In the genomic region with DNA sequence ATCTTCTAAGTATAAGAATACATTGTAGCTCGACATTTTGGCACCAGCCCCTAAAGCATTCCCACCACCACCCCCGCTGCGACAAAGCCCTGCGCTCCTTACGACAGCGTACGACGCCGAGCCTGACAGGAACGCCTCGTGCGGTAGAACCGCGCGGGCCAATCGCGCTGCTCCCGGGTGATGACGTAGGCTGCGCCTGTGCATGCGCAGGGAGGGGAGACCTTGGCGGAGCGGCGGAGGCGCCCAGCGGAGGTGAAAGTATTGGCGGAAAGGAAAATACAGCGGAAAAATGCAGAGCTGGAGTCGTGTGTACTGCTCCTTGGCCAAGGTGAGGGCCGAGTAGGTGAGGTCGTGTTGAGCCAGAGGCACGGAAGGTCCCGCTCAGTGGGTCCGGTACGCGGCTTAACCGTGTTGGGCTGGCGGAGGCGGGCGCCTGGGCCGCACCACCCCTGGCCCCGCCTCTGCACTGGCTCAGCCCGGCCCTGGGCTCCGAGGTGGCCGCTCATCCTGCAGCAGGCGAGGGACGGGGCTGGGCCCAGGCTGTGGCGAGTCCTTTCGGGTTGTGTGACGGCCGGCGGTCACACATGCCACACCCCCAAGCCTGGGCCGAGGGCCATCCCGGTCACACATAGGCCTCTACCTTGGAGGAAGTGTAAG, we compare ENCODE assay signal across 8 cellular contexts. TPM values are rescaled to one million over a fixed set of nuclear protein-coding genes. Genes with fewer than 3 reads are reported as not detected.
DNase-seq lines count a peak whose midpoint lies in the region; ATAC-seq and TF ChIP-seq lines count a peak whose summit lies in the region.

A gene with protein sequence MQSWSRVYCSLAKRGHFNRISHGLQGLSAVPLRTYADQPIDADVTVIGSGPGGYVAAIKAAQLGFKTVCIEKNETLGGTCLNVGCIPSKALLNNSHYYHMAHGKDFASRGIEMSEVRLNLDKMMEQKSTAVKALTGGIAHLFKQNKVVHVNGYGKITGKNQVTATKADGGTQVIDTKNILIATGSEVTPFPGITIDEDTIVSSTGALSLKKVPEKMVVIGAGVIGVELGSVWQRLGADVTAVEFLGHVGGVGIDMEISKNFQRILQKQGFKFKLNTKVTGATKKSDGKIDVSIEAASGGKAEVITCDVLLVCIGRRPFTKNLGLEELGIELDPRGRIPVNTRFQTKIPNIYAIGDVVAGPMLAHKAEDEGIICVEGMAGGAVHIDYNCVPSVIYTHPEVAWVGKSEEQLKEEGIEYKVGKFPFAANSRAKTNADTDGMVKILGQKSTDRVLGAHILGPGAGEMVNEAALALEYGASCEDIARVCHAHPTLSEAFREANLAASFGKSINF (plus strand): TSS at position 222 of the 657 bp plus-strand sequence. CDS start 68 bp downstream, at position 290.

- H3K27me3 Mint-ChIP-seq in activated B cell treated with CpG ODN at 0.5 μM for 24 hours: no peaks in the 10 kb centered on the region

- peaks cover 45% of the 10 kb centered on the region for H3K4me1 Mint-ChIP-seq in activated B cell treated with CpG ODN at 0.5 μM for 24 hours

- peak within 1 kb of the TSS; percentile 95 for H3K27ac ChIP-seq in caudate nucleus (ENCODE audit: low read depth, low read length)

- intact Hi-C loops in activated B cell treated with CpG ODN at 0.5 μM for 24 hours (cut with micrococcal nuclease): loop anchor here (1.0 to 10.0 kb wide), 6 partner anchors 148 to 723 kb away; a partner anchor contains a TSS

- peaks cover 36% of the 10 kb centered on the region for H3K36me3 Mint-ChIP-seq in activated B cell treated with CpG ODN at 0.5 μM for 24 hours (ENCODE audit: low read depth)

- no peaks in the 10 kb centered on the region for H3K9me3 Mint-ChIP-seq in activated B cell treated with CpG ODN at 0.5 μM for 24 hours

- peak within 1 kb of the TSS; percentile 93 for H3K4me3 ChIP-seq in AG04449 (ENCODE audit: low read depth, low read length)

- H3K27ac Mint-ChIP-seq in activated B cell treated with CpG ODN at 0.5 μM for 24 hours: peak within 1 kb of the TSS; percentile 96

- TF ChIP-seq CTCF in AG04449 (IDR thresholded peaks at IDR 0.05; ENCODE audit: insufficient read depth, low read length, missing control alignments): no peak
- TF ChIP-seq CTCF in activated B cell treated with CpG ODN at 0.5 μM for 24 hours (IDR thresholded peaks at IDR 0.05): no peak

- peak; percentile 99 for ATAC-seq in GM18907 (IDR thresholded peaks at IDR 0.05; ENCODE audit: unreplicated experiment)
- peak; percentile 99 for ATAC-seq in HG03159 (IDR thresholded peaks at IDR 0.05; ENCODE audit: unreplicated experiment)
- ATAC-seq in activated B cell treated with CpG ODN at 0.5 μM for 24 hours (ENCODE audit: low read depth): peak; percentile 97

- DNase-seq in AG04449 (ENCODE audit: low read depth, low spot score) (peak; percentile 40), NCI-H226 (peak; percentile 92), activated B cell treated with CpG ODN at 0.5 μM for 24 hours (peak; percentile 89), caudate nucleus (lab: John Stamatoyannopoulos, UW) (peak in 60 of 61 donors; percentile 67 to 97 (median 90)), iris pigment epithelial cell (ENCODE audit: low read depth) (peak; percentile 93)
- peak; percentile 90 for DNase-seq in stimulated activated CD4-positive, alpha-beta T cell treated with anti-CD3 and anti-CD28 coated beads, Interleukin-12 subunit alpha, Interleukin-12 subunit beta, amount 100 ng/mL, for 4 hours

- CTCF ChIA-PET in AG04449 (lab: Yijun Ruan, JAX) (interaction anchor here (0.9 to 6.9 kb wide), 5 partner anchors 11 to 255 kb away, joined by 3 to 76 read pairs (median 4); no protein-coding TSS in a partner anchor), activated B cell treated with CpG ODN at 0.5 μM for 24 hours (lab: Charles Lee) (interaction anchor here (0.5 to 2.7 kb wide), 4 partner anchors 12 to 255 kb away, joined by 3 to 21 read pairs (median 5); no protein-coding TSS in a partner anchor)

- POLR2A ChIA-PET in AG04449 (lab: Yijun Ruan, JAX): interaction anchor here (1.5 kb wide), 1 partner anchor 11 kb away, joined by 4 read pairs; no protein-coding TSS in a partner anchor
- POLR2A ChIA-PET in activated B cell treated with CpG ODN at 0.5 μM for 24 hours (lab: Charles Lee): interaction anchor here (1.0 to 3.1 kb wide), 6 partner anchors 8 to 327 kb away, joined by 3 to 20 read pairs (median 4); a partner anchor contains a TSS

- peak within 1 kb of the TSS; percentile 98 for H3K4me3 Mint-ChIP-seq in activated B cell treated with CpG ODN at 0.5 μM for 24 hours

RNA-seq across cellular contexts. Expression of the gene that starts here (rescaled TPM):
- 55.0 and 66.1 TPM in 2 replicates for total RNA-seq in activated B cell treated with CpG ODN at 0.5 μM for 24 hours

Comparison
In these comparisons a context has a peak if more than half of its experiments do, and no peak if none do; other contexts are left out.
1. Peak in every context shown above with its lines: DNase-seq, ATAC-seq, H3K4me3 ChIP-seq and H3K27ac ChIP-seq.
2. DNase-seq: peak in every context shown above with its lines; median percentile 93 in iris pigment epithelial cell; 92 in NCI-H226; 90 in caudate nucleus; 90 in stimulated activated CD4-positive, alpha-beta T cell treated with anti-CD3 and anti-CD28 coated beads, Interleukin-12 subunit alpha, Interleukin-12 subunit beta, amount 100 ng/mL, for 4 hours; 89 in activated B cell treated with CpG ODN at 0.5 μM for 24 hours; 40 in AG04449.